In genomic region chr2:191675807-191676667, GRCh38 we compare ENCODE assay signal across 9 cellular contexts. TPM values are rescaled to one million over a fixed set of nuclear protein-coding genes. Genes with fewer than 3 reads are reported as not detected.
A peak's percentile ranks its signal among the peaks of the same experiment; 100 is the strongest.
DNase-seq lines count a peak whose midpoint lies in the region; ATAC-seq and TF ChIP-seq lines count a peak whose summit lies in the region.
"Had no signal": no experiment of that assay in that cellular context is flagged by ENCODE, and none has a peak within 500 bp of the region (broad histone marks: within the 10 kb centered on the region; RNA-seq: fewer than 3 reads in every experiment).

No MANE protein-coding gene starts in this region.

- intact Hi-C loops in breast epithelium (cut with DNase I; ENCODE audit: low total_unique reads): loop anchor here (5.0 kb wide), 1 partner anchor 781 kb away; no protein-coding TSS in a partner anchor
- intact Hi-C loops in naive thymus-derived CD4-positive, alpha-beta T cell (cut with micrococcal nuclease): loop anchor here (1.0 to 10.0 kb wide), 12 partner anchors 15 to 2001 kb away; partner anchors contain the start of genes ANKAR (in 1 of the 2), MFSD6 (in 1 of the 2) and OSGEPL1 (in 1 of the 2)

- POLR2A ChIA-PET in naive thymus-derived CD4-positive, alpha-beta T cell (lab: Charles Lee): interaction anchor here (0.7 to 9.8 kb wide), 21 partner anchors 8 to 526 kb away, joined by 3 to 173 read pairs (median 4); partner anchors contain the start of gene STAT4

- H3K4me1 Mint-ChIP-seq in naive thymus-derived CD4-positive, alpha-beta T cell: peaks cover 26 to 58% (median 51%) of the 10 kb centered on the region in 7 donors

- DNase-seq in DMS 273 (lab: John Stamatoyannopoulos, UW; ENCODE audit: unreplicated experiment) (peak; percentile 29), DMS 273 treated with DMSO at 0.1 percent for 48 hours (lab: John Stamatoyannopoulos, UW) (no peak), T-helper 2 cell (peak in 4 of 5 experiments; percentile 6 to 96 (median 58)), breast epithelium (ENCODE audit: low spot score in 2 of 2) (no peak), tibial nerve (ENCODE audit: low spot score in 2 of 2) (peak in 1 of 2 donors; percentile 53), cortex of kidney (lab: John Stamatoyannopoulos, UW) (no peak)
- peak; percentile 22 to 85 (median 80) for DNase-seq in naive thymus-derived CD4-positive, alpha-beta T cell

- WGBS in tibial nerve, 2 donors: 61 to 64% methylated on average over 3 of the region's 3 CpGs

- H3K4me3 ChIP-seq in breast epithelium: no peak overlapping the region
- H3K4me3 ChIP-seq in naive thymus-derived CD4-positive, alpha-beta T cell (ENCODE audit: low read length): peak overlapping the region; percentile 90
- H3K4me3 ChIP-seq in tibial nerve: no peak overlapping the region

- TF ChIP-seq POLR2A in breast epithelium (IDR thresholded peaks at IDR 0.05) (no peak), tibial nerve (IDR thresholded peaks at IDR 0.05) (no peak)

- H3K36me3 ChIP-seq in breast epithelium (no peaks in the 10 kb centered on the region), tibial nerve (no peaks in the 10 kb centered on the region)
- H3K36me3 ChIP-seq in naive thymus-derived CD4-positive, alpha-beta T cell (ENCODE audit: control insufficient read depth in 2 of 3, insufficient read depth in 3 of 3, low read length in 3 of 3): peaks cover 0 to 7% (median 0%) of the 10 kb centered on the region in 3 experiments

- H3K4me1 ChIP-seq in breast epithelium (no peaks in the 10 kb centered on the region), tibial nerve (peaks cover 0 to 43% (median 10%) of the 10 kb centered on the region in 4 donors)
- peaks cover 31 to 45% of the 10 kb centered on the region in 2 donors for H3K4me1 ChIP-seq in naive thymus-derived CD4-positive, alpha-beta T cell (ENCODE audit: control insufficient read depth in 2 of 2, insufficient read depth in 2 of 2, low read length in 2 of 2)

- ATAC-seq in HG03103 (IDR thresholded peaks at IDR 0.05; ENCODE audit: low read depth, unreplicated experiment): peak; percentile 58
- peak; percentile 39 for ATAC-seq in naive thymus-derived CD4-positive, alpha-beta T cell

- H3K27me3 ChIP-seq in breast epithelium (no peaks in the 10 kb centered on the region), tibial nerve (no peaks in the 10 kb centered on the region)
- H3K27me3 ChIP-seq in naive thymus-derived CD4-positive, alpha-beta T cell (ENCODE audit: control insufficient read depth in 2 of 2, insufficient read depth in 2 of 2, low read length in 2 of 2): no peaks in the 10 kb centered on the region

- H3K9me3 ChIP-seq in breast epithelium: no peaks in the 10 kb centered on the region
- H3K9me3 ChIP-seq in naive thymus-derived CD4-positive, alpha-beta T cell (ENCODE audit: control insufficient read depth in 2 of 3, low read length in 3 of 3): no peaks in the 10 kb centered on the region
- H3K9me3 ChIP-seq in tibial nerve: no peaks in the 10 kb centered on the region

- TF ChIP-seq EP300 in tibial nerve (IDR thresholded peaks at IDR 0.05): peak in 1 of 2 donors; percentile 77

- peak overlapping the region; percentile 80 to 99 (median 96) for H3K4me3 Mint-ChIP-seq in naive thymus-derived CD4-positive, alpha-beta T cell

- H3K36me3 Mint-ChIP-seq in naive thymus-derived CD4-positive, alpha-beta T cell: peaks cover 0 to 23% (median 0%) of the 10 kb centered on the region in 5 donors

- peaks cover 0 to 14% (median 0%) of the 10 kb centered on the region in 11 donors for H3K9me3 Mint-ChIP-seq in naive thymus-derived CD4-positive, alpha-beta T cell

- peaks cover 0 to 2% (median 0%) of the 10 kb centered on the region in 5 donors for H3K27me3 Mint-ChIP-seq in naive thymus-derived CD4-positive, alpha-beta T cell

- no peak for TF ChIP-seq CTCF in breast epithelium (IDR thresholded peaks at IDR 0.05)
- no peak for TF ChIP-seq CTCF in tibial nerve (IDR thresholded peaks at IDR 0.05)

- peak overlapping the region; percentile 81 to 100 (median 99) for H3K27ac Mint-ChIP-seq in naive thymus-derived CD4-positive, alpha-beta T cell

- CTCF ChIA-PET in naive thymus-derived CD4-positive, alpha-beta T cell (lab: Charles Lee): interaction anchor here (0.6 to 1.7 kb wide), 12 partner anchors 10 to 104 kb away, joined by 3 to 8 read pairs (median 3); no protein-coding TSS in a partner anchor

- H3K27ac ChIP-seq in breast epithelium: peak overlapping the region; percentile 40 to 91
- peak overlapping the region; percentile 92 for H3K27ac ChIP-seq in naive thymus-derived CD4-positive, alpha-beta T cell (ENCODE audit: low read depth, low read length)
- H3K27ac ChIP-seq in tibial nerve: peak overlapping the region in 3 of 4 donors; percentile 94 to 99 (median 95)
- H3K27ac ChIP-seq: 22Rv1 had no signal

RNA-seq across cellular contexts. Expression of gene NABP1, which starts 1.9 kb away (rescaled TPM):
- total RNA-seq in breast epithelium (10 to 100 TPM; 34.4 to 44.9 (median 37.8) TPM), tibial nerve (10 to 100 TPM; 11.4 to 26.6 (median 22.2) TPM)
- 10 to 100 TPM; 24.5 to 79.5 (median 55.4) TPM for total RNA-seq in naive thymus-derived CD4-positive, alpha-beta T cell
- polyA plus RNA-seq in naive thymus-derived CD4-positive, alpha-beta T cell: 1 to 10 TPM; 4.2 to 5.6 TPM

Comparison
In these comparisons a context has a peak if more than half of its experiments do, and no peak if none do; other contexts are left out.
1. DNase-seq: peak in DMS 273 (single experiment), T-helper 2 cell (4 of 5) and naive thymus-derived CD4-positive, alpha-beta T cell (9 of 9); none in DMS 273 treated with DMSO at 0.1 percent for 48 hours (single experiment), breast epithelium (0 of 2) and cortex of kidney (single experiment).
2. Peak in every context shown above with its lines, with median percentiles within 50 percentile points of each other: H3K27ac ChIP-seq.